10 cellular contexts compared by ENCODE assay signal in genomic region chr5:40991168-40991980, GRCh38.
A peak's percentile ranks its signal among the peaks of the same experiment; 100 is the strongest.
DNase-seq lines count a peak whose midpoint lies in the region; ATAC-seq and TF ChIP-seq lines count a peak whose summit lies in the region.
"Had no signal": no experiment of that assay in that cellular context is flagged by ENCODE, and none has a peak within 500 bp of the region (broad histone marks: within the 10 kb centered on the region; RNA-seq: fewer than 3 reads in every experiment).

No MANE protein-coding gene starts in this region.

- no peak for ATAC-seq in stimulated activated naive B cell treated with anti-CD40 and anti-IgM and Interleukin-4, amounts not matched to agents 10 μg/mL and 1 μg/mL and 100 μg/mL, for 72 hours (replicated peaks)
- ATAC-seq in GM18505 (IDR thresholded peaks at IDR 0.05; ENCODE audit: unreplicated experiment): no peak

- no peak overlapping the region for H4K91ac ChIP-seq in mesenchymal stem cell (ENCODE audit: low read length)

- no TSS peak for BruUV-seq in PC-9 (replicated peaks; lab: Mats Ljungman, UMichigan)

- H3K9me3 Mint-ChIP-seq in stimulated activated naive B cell treated with anti-CD40 and anti-IgM and Interleukin-4, amounts not matched to agents 10 μg/mL and 1 μg/mL and 100 μg/mL, for 72 hours: peaks cover 5 to 11% of the 10 kb centered on the region in 2 donors
- peaks cover 10% of the 10 kb centered on the region for H3K9me3 Mint-ChIP-seq in activated CD4-positive, alpha-beta memory T cell treated with anti-CD3 and anti-CD28 coated beads for 36 hours
- peaks cover 6% of the 10 kb centered on the region for H3K9me3 Mint-ChIP-seq in progenitor cell of endocrine pancreas (ENCODE audit: low read depth)
- H3K9me3 Mint-ChIP-seq: activated naive CD4-positive, alpha-beta T cell treated with anti-CD3 and anti-CD28 coated beads, Interleukin-2, amount 50 U/mL, for 24 hours had no signal

- H3K4me1 ChIP-seq in PC-9 (replicated peaks; ENCODE audit: insufficient read depth) (peaks cover 38% of the 10 kb centered on the region), esophagus squamous epithelium (peaks cover 0 to 23% (median 12%) of the 10 kb centered on the region in 3 donors), mesenchymal stem cell (ENCODE audit: control insufficient read depth, insufficient read depth, low read depth, low read length) (peaks cover 3% of the 10 kb centered on the region), testis (no peaks in the 10 kb centered on the region)

- H3K9me3 ChIP-seq in PC-9 (ENCODE audit: insufficient read depth, low read depth): no peaks in the 10 kb centered on the region
- no peaks in the 10 kb centered on the region for H3K9me3 ChIP-seq in esophagus squamous epithelium
- no peaks in the 10 kb centered on the region for H3K9me3 ChIP-seq in mesenchymal stem cell (ENCODE audit: control insufficient read depth, low read length)
- H3K9me3 ChIP-seq in testis: no peaks in the 10 kb centered on the region

- no peaks in the 10 kb centered on the region for H3K27me3 Mint-ChIP-seq in stimulated activated naive B cell treated with anti-CD40 and anti-IgM and Interleukin-4, amounts not matched to agents 10 μg/mL and 1 μg/mL and 100 μg/mL, for 72 hours
- no peaks in the 10 kb centered on the region for H3K27me3 Mint-ChIP-seq in activated CD4-positive, alpha-beta memory T cell treated with anti-CD3 and anti-CD28 coated beads for 36 hours
- no peaks in the 10 kb centered on the region for H3K27me3 Mint-ChIP-seq in progenitor cell of endocrine pancreas

- H3K4ac ChIP-seq in mesenchymal stem cell (ENCODE audit: low read depth in 1 of 2, low read length in 2 of 2): no peak overlapping the region

- H3K4me2 ChIP-seq in PC-9 (peak overlapping the region; percentile 47), mesenchymal stem cell (ENCODE audit: low read length, poor library complexity, severe bottlenecking) (no peak overlapping the region)

- no peaks in the 10 kb centered on the region for H3K4me1 Mint-ChIP-seq in stimulated activated naive B cell treated with anti-CD40 and anti-IgM and Interleukin-4, amounts not matched to agents 10 μg/mL and 1 μg/mL and 100 μg/mL, for 72 hours
- H3K4me1 Mint-ChIP-seq in activated CD4-positive, alpha-beta memory T cell treated with anti-CD3 and anti-CD28 coated beads for 36 hours (ENCODE audit: low read depth): no peaks in the 10 kb centered on the region
- peaks cover 10% of the 10 kb centered on the region for H3K4me1 Mint-ChIP-seq in progenitor cell of endocrine pancreas (ENCODE audit: low read depth)
- H3K4me1 Mint-ChIP-seq: activated naive CD4-positive, alpha-beta T cell treated with anti-CD3 and anti-CD28 coated beads, Interleukin-2, amount 50 U/mL, for 24 hours had no signal

- no peak overlapping the region for H2BK15ac ChIP-seq in mesenchymal stem cell (ENCODE audit: low read depth, poor library complexity, severe bottlenecking)

- H2AFZ ChIP-seq in PC-9 (0 out of 2 replicates have a peak overlapping the region, but pooled peaks have one; percentile 1), mesenchymal stem cell (ENCODE audit: low read depth, low read length) (no peak overlapping the region)

- H3K9me2 ChIP-seq in PC-9 (ENCODE audit: insufficient read depth): no peaks in the 10 kb centered on the region

- no peak overlapping the region for H2BK12ac ChIP-seq in mesenchymal stem cell (ENCODE audit: low read length in 2 of 2)

- CTCF ChIA-PET in PC-9 (lab: Charles Lee): interaction anchor here (0.6 kb wide), 1 partner anchor 12 kb away, joined by 8 read pairs; no protein-coding TSS in a partner anchor
- CTCF ChIA-PET in activated CD4-positive, alpha-beta memory T cell treated with anti-CD3 and anti-CD28 coated beads for 36 hours (lab: Charles Lee): interaction anchor here (1.4 kb wide), 1 partner anchor 87 kb away, joined by 4 read pairs; no protein-coding TSS in a partner anchor

- H3K18ac ChIP-seq in mesenchymal stem cell (ENCODE audit: low read depth in 1 of 2, low read length in 2 of 2): no peak overlapping the region

- H2BK120ac ChIP-seq in mesenchymal stem cell (ENCODE audit: low read depth, low read length): no peak overlapping the region

- H4K8ac ChIP-seq in mesenchymal stem cell (ENCODE audit: low read length): no peak overlapping the region

- WGBS in esophagus squamous epithelium, 2 donors: 3 to 43% methylated on average over 2 of the region's 2 CpGs
- WGBS in mesenchymal stem cell: 60% methylated on average over 1 of the region's 2 CpGs
- 17 to 22% methylated on average over 2 of the region's 2 CpGs for WGBS in testis, 2 donors

- H3K4me3 Mint-ChIP-seq in stimulated activated naive B cell treated with anti-CD40 and anti-IgM and Interleukin-4, amounts not matched to agents 10 μg/mL and 1 μg/mL and 100 μg/mL, for 72 hours: no peak overlapping the region
- no peak overlapping the region for H3K4me3 Mint-ChIP-seq in activated CD4-positive, alpha-beta memory T cell treated with anti-CD3 and anti-CD28 coated beads for 36 hours
- no peak overlapping the region for H3K4me3 Mint-ChIP-seq in progenitor cell of endocrine pancreas (ENCODE audit: low read depth)
- H3K4me3 Mint-ChIP-seq: activated naive CD4-positive, alpha-beta T cell treated with anti-CD3 and anti-CD28 coated beads, Interleukin-2, amount 50 U/mL, for 24 hours had no signal

- no peak overlapping the region for H3K23ac ChIP-seq in mesenchymal stem cell (ENCODE audit: low read length in 2 of 2)

- H3K27ac Mint-ChIP-seq in stimulated activated naive B cell treated with anti-CD40 and anti-IgM and Interleukin-4, amounts not matched to agents 10 μg/mL and 1 μg/mL and 100 μg/mL, for 72 hours: no peak overlapping the region
- H3K27ac Mint-ChIP-seq in activated CD4-positive, alpha-beta memory T cell treated with anti-CD3 and anti-CD28 coated beads for 36 hours: no peak overlapping the region
- H3K27ac Mint-ChIP-seq in progenitor cell of endocrine pancreas: no peak overlapping the region
- H3K27ac Mint-ChIP-seq: activated naive CD4-positive, alpha-beta T cell treated with anti-CD3 and anti-CD28 coated beads, Interleukin-2, amount 50 U/mL, for 24 hours had no signal

- H3K36me3 ChIP-seq in PC-9 (ENCODE audit: low read depth) (no peaks in the 10 kb centered on the region), esophagus squamous epithelium (no peaks in the 10 kb centered on the region), mesenchymal stem cell (ENCODE audit: control insufficient read depth in 1 of 2, insufficient read depth in 2 of 2, low read depth in 1 of 2, low read length in 2 of 2) (no peaks in the 10 kb centered on the region), testis (ENCODE audit: low read depth, missing control alignments) (no peaks in the 10 kb centered on the region)

- DNase-seq in PC-9: peak; percentile 50 to 91
- no peak for DNase-seq in esophagus squamous epithelium (lab: John Stamatoyannopoulos, UW)
- DNase-seq in mesenchymal stem cell: peak; percentile 51
- DNase-seq in testis: peak; percentile 75
- no peak for DNase-seq in stimulated activated naive B cell treated with anti-CD40 and anti-IgM and Interleukin-4, amounts not matched to agents 10 μg/mL and 1 μg/mL and 100 μg/mL, for 72 hours
- DNase-seq in activated CD4-positive, alpha-beta memory T cell treated with anti-CD3 and anti-CD28 coated beads for 36 hours: no peak
- no peak for DNase-seq in progenitor cell of endocrine pancreas (ENCODE audit: low spot score, unreplicated experiment)
- DNase-seq: stimulated activated CD4-positive, alpha-beta T cell treated with anti-CD3 and anti-CD28 coated beads, Interleukin-4, amount 100 ng/mL, for 24 hours had no signal

- no peaks in the 10 kb centered on the region for H3K79me1 ChIP-seq in mesenchymal stem cell (replicated peaks; ENCODE audit: low read length, poor library complexity, severe bottlenecking)

- H3K27ac ChIP-seq in PC-9 (peak overlapping the region; percentile 60), esophagus squamous epithelium (peak overlapping the region in 3 of 4 donors; percentile 59 to 90 (median 80)), mesenchymal stem cell (ENCODE audit: low read length, poor library complexity, severe bottlenecking) (peak overlapping the region; percentile 66), testis (peak overlapping the region in 1 of 2 donors; percentile 69)

- no peak overlapping the region for H2BK5ac ChIP-seq in mesenchymal stem cell (ENCODE audit: low read depth, low read length, poor library complexity, severe bottlenecking)

- no peaks in the 10 kb centered on the region for H3K79me2 ChIP-seq in PC-9 (ENCODE audit: low read depth)

- H3K36me3 Mint-ChIP-seq in stimulated activated naive B cell treated with anti-CD40 and anti-IgM and Interleukin-4, amounts not matched to agents 10 μg/mL and 1 μg/mL and 100 μg/mL, for 72 hours: no peaks in the 10 kb centered on the region
- no peaks in the 10 kb centered on the region for H3K36me3 Mint-ChIP-seq in activated CD4-positive, alpha-beta memory T cell treated with anti-CD3 and anti-CD28 coated beads for 36 hours
- no peaks in the 10 kb centered on the region for H3K36me3 Mint-ChIP-seq in progenitor cell of endocrine pancreas (ENCODE audit: insufficient read depth)
- H3K36me3 Mint-ChIP-seq: activated naive CD4-positive, alpha-beta T cell treated with anti-CD3 and anti-CD28 coated beads, Interleukin-2, amount 50 U/mL, for 24 hours had no signal

- H4K20me1 ChIP-seq in PC-9 (ENCODE audit: insufficient read depth): no peaks in the 10 kb centered on the region

- TF ChIP-seq CTCF in PC-9 (conservative IDR thresholded peaks at IDR 0.05): no peak
- TF ChIP-seq CTCF in esophagus squamous epithelium (IDR thresholded peaks at IDR 0.05): no peak
- no peak for TF ChIP-seq CTCF in testis (IDR thresholded peaks at IDR 0.05)
- TF ChIP-seq CTCF in progenitor cell of endocrine pancreas (IDR thresholded peaks at IDR 0.05; ENCODE audit: unreplicated experiment): no peak

- H3K27me3 ChIP-seq in PC-9 (ENCODE audit: insufficient read depth, low read depth) (no peaks in the 10 kb centered on the region), esophagus squamous epithelium (no peaks in the 10 kb centered on the region), mesenchymal stem cell (ENCODE audit: control insufficient read depth in 1 of 2, insufficient read depth in 1 of 2, low read length in 2 of 2) (no peaks in the 10 kb centered on the region), testis (no peaks in the 10 kb centered on the region)

- TF ChIP-seq POLR2A in esophagus squamous epithelium (IDR thresholded peaks at IDR 0.05): no peak
- no peak for TF ChIP-seq POLR2A in testis (IDR thresholded peaks at IDR 0.05)
- no peak for TF ChIP-seq POLR2A in GM18505 (IDR thresholded peaks at IDR 0.05; ENCODE audit: borderline replicate concordance, extremely low read depth, insufficient read depth, insufficient read length)

- intact Hi-C loops in PC-9 (cut with micrococcal nuclease; ENCODE audit: unreplicated experiment): no loop called here
- intact Hi-C loops in esophagus squamous epithelium (cut with DNase I): no loop called here
- intact Hi-C loops in testis (cut with DNase I; ENCODE audit: low total_unique reads): no loop called here
- intact Hi-C loops in activated CD4-positive, alpha-beta memory T cell treated with anti-CD3 and anti-CD28 coated beads for 36 hours (cut with micrococcal nuclease): no loop called here

- POLR2A ChIA-PET in PC-9 (lab: Charles Lee; ENCODE audit: unreplicated experiment): no interaction called here
- POLR2A ChIA-PET in activated CD4-positive, alpha-beta memory T cell treated with anti-CD3 and anti-CD28 coated beads for 36 hours (lab: Charles Lee): no interaction called here

- H3K14ac ChIP-seq in mesenchymal stem cell (ENCODE audit: low read length in 2 of 2): no peak overlapping the region

- peaks cover 12% of the 10 kb centered on the region for H3F3A ChIP-seq in PC-9 (ENCODE audit: insufficient read depth, low read depth)

- H3K4me3 ChIP-seq in PC-9 (peak overlapping the region; percentile 7; the same call in 1 of the 2 replicates), esophagus squamous epithelium (no peak overlapping the region), mesenchymal stem cell (ENCODE audit: insufficient read depth in 1 of 2, low read depth in 1 of 2, low read length in 2 of 2) (no peak overlapping the region), testis (no peak overlapping the region)

- no peak overlapping the region for H2AK5ac ChIP-seq in mesenchymal stem cell (ENCODE audit: low read length, severe bottlenecking)

- H3K9ac ChIP-seq in mesenchymal stem cell (ENCODE audit: low read length): peak overlapping the region; percentile 14

Comparison
In these comparisons a context has a peak if more than half of its experiments do, and no peak if none do; other contexts are left out.
1. DNase-seq: peak in PC-9 (2 of 2), mesenchymal stem cell (single experiment) and testis (single experiment); none in esophagus squamous epithelium (single experiment), stimulated activated naive B cell treated with anti-CD40 and anti-IgM and Interleukin-4, amounts not matched to agents 10 μg/mL and 1 μg/mL and 100 μg/mL, for 72 hours (single experiment), activated CD4-positive, alpha-beta memory T cell treated with anti-CD3 and anti-CD28 coated beads for 36 hours (single experiment) and progenitor cell of endocrine pancreas (single experiment).